In genomic region chr7:73611017-73611555, GRCh38 we compare ENCODE assay signal across 16 cellular contexts. TPM values are rescaled to one million over a fixed set of nuclear protein-coding genes. Genes with fewer than 3 reads are reported as not detected.
"Had no signal": no experiment of that assay in that cellular context is flagged by ENCODE, and none has a peak within 500 bp of the region (broad histone marks: within the 10 kb centered on the region; RNA-seq: fewer than 3 reads in every experiment).

No MANE protein-coding gene starts in this region.

- H3K4me3 ChIP-seq: cardiac muscle cell, dorsolateral prefrontal cortex, testis, upper lobe of left lung had no signal

- H3K9me3 Mint-ChIP-seq: activated CD4-positive, alpha-beta memory T cell treated with anti-CD3 and anti-CD28 coated beads, Interleukin-2, amount 10 ng/mL, durations not matched to agents 7 days and 5 days; activated naive CD4-positive, alpha-beta T cell treated with anti-CD3 and anti-CD28 coated beads, Interleukin-2, amount 50 U/mL, for 24 hours; activated T-cell treated with anti-CD3 and anti-CD28 coated beads, Interleukin-2, amount 50 U/mL, for 24 hours; nephron; stimulated activated naive CD8-positive, alpha-beta T cell treated with anti-CD3 and anti-CD28 coated beads, Interleukin-15, amount 100 ng/mL, for 72 hours had no signal

- H3K27me3 ChIP-seq: cardiac muscle cell, testis had no signal

- H3K4me1 Mint-ChIP-seq: activated CD4-positive, alpha-beta memory T cell treated with anti-CD3 and anti-CD28 coated beads, Interleukin-2, amount 10 ng/mL, durations not matched to agents 7 days and 5 days; activated naive CD4-positive, alpha-beta T cell treated with anti-CD3 and anti-CD28 coated beads, Interleukin-2, amount 50 U/mL, for 24 hours had no signal

- ATAC-seq: esophagus mucosa; right cardiac atrium; stimulated activated naive CD8-positive, alpha-beta T cell treated with anti-CD3 and anti-CD28 coated beads, Interleukin-15, amount 100 ng/mL, for 72 hours had no signal

- DNase-seq: activated CD4-positive, alpha-beta memory T cell treated with anti-CD3 and anti-CD28 coated beads, Interleukin-2, amount 10 ng/mL, durations not matched to agents 7 days and 5 days; activated T-cell treated with anti-CD3 and anti-CD28 coated beads, Interleukin-2, amount 50 U/mL, for 24 hours; dorsolateral prefrontal cortex; hypothalamus; kidney glomerular epithelial cell; nucleus accumbens; right cardiac atrium; stimulated activated naive CD8-positive, alpha-beta T cell treated with anti-CD3 and anti-CD28 coated beads, Interleukin-15, amount 100 ng/mL, for 72 hours; T1000; testis; upper lobe of left lung had no signal

- H3K36me3 ChIP-seq: cardiac muscle cell, upper lobe of left lung had no signal

- H3K4me3 Mint-ChIP-seq: activated CD4-positive, alpha-beta memory T cell treated with anti-CD3 and anti-CD28 coated beads, Interleukin-2, amount 10 ng/mL, durations not matched to agents 7 days and 5 days; activated naive CD4-positive, alpha-beta T cell treated with anti-CD3 and anti-CD28 coated beads, Interleukin-2, amount 50 U/mL, for 24 hours; activated T-cell treated with anti-CD3 and anti-CD28 coated beads, Interleukin-2, amount 50 U/mL, for 24 hours; nephron; stimulated activated naive CD8-positive, alpha-beta T cell treated with anti-CD3 and anti-CD28 coated beads, Interleukin-15, amount 100 ng/mL, for 72 hours had no signal

- H3K27ac ChIP-seq: cardiac muscle cell, dorsolateral prefrontal cortex, testis, upper lobe of left lung had no signal

- H3K27ac Mint-ChIP-seq: activated CD4-positive, alpha-beta memory T cell treated with anti-CD3 and anti-CD28 coated beads, Interleukin-2, amount 10 ng/mL, durations not matched to agents 7 days and 5 days; activated naive CD4-positive, alpha-beta T cell treated with anti-CD3 and anti-CD28 coated beads, Interleukin-2, amount 50 U/mL, for 24 hours; activated T-cell treated with anti-CD3 and anti-CD28 coated beads, Interleukin-2, amount 50 U/mL, for 24 hours had no signal

- H3K9me3 ChIP-seq: testis, upper lobe of left lung had no signal

- H3K36me3 Mint-ChIP-seq: activated naive CD4-positive, alpha-beta T cell treated with anti-CD3 and anti-CD28 coated beads, Interleukin-2, amount 50 U/mL, for 24 hours had no signal

RNA-seq across cellular contexts. Expression of gene MLXIPL, which starts 13.2 kb away (rescaled TPM):
- total RNA-seq: activated CD4-positive, alpha-beta memory T cell treated with anti-CD3 and anti-CD28 coated beads, Interleukin-2, amount 10 ng/mL, durations not matched to agents 7 days and 5 days; glomerular endothelial cell had no signal
